In the genomic region with DNA sequence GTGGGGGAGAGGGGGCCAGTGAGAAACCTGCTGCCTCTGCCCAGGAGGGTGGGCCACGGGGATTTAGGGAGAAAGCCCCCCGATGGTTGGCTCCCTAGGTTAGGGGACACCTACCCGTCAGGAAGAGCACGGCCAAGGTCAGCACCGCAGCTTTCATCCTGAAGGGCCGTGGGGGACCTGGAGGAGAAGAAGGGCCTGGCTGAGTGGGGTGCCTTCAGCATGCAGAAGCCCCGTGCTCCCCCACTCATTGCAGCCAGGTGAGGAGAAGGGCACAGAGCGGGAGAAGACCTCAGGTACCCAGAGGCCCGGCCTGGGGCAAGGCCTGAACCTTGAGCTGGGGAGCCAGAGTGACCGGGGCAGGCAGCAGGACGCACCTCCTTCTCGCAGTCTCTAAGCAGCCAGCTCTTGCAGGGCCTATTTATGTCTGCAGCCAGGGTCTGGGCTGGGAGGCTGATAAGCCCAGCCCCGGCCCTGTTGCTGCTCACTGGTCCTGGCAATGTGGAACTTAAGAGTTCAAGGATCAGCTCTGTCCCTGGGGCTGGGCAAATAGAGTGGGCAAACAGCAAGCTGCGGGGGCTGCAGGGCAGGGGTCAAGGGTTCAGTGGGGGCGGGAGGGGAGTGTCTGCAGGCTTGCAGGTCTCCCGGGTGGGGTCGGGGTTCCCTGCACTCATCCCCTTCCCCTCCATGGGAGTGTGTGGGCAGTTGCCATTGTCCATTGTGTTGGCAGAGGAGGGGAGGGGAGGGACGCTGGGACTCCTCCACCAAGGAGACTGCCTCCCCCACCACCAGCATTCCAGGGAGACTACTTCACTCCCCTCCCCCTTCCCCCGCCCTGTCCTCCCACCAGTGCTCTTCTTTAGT, we compare ENCODE assay signal across 1 cellular context.
TF ChIP-seq lines count a peak whose summit lies in the region.

A gene (minus strand): TSS at position 392 of the 861 bp plus-strand sequence. CDS start 235 bp downstream, at position 157.

TF ChIP-seq in HepG2, 621 proteins besides CTCF, POLR2A, EP300 and RAD21 (continued from another document and continues in another):
- TF ChIP-seq GABPB1 (CRISPR knock-in tag; IDR thresholded peaks at IDR 0.05) (peak; percentile 69), SP140L (CRISPR knock-in tag; IDR thresholded peaks at IDR 0.05; ENCODE audit: borderline replicate concordance) (no peak), ZNF451 (CRISPR knock-in tag; IDR thresholded peaks at IDR 0.05) (0 out of 2 replicates have a peak, but pooled peaks have one; percentile 41), NRL (CRISPR knock-in tag; IDR thresholded peaks at IDR 0.05; ENCODE audit: borderline replicate concordance) (peak; percentile 80), ZMYM4 (CRISPR knock-in tag; IDR thresholded peaks at IDR 0.05) (peak; percentile 79), NFE2 (CRISPR knock-in tag; IDR thresholded peaks at IDR 0.05) (no peak), ZNF776 (CRISPR knock-in tag; IDR thresholded peaks at IDR 0.05) (0 out of 2 replicates have a peak, but pooled peaks have one; percentile 61), ESRRA (CRISPR knock-in tag; IDR thresholded peaks at IDR 0.05; ENCODE audit: low read depth) (peak; percentile 82), ZNF678 (CRISPR knock-in tag; IDR thresholded peaks at IDR 0.05) (no peak), ZFY (CRISPR knock-in tag; IDR thresholded peaks at IDR 0.05) (peak; percentile 98), TRIM24 (CRISPR knock-in tag; IDR thresholded peaks at IDR 0.05) (no peak), ZNF33A (CRISPR knock-in tag; IDR thresholded peaks at IDR 0.05; ENCODE audit: borderline replicate concordance) (no peak), TSC22D2 (CRISPR knock-in tag; IDR thresholded peaks at IDR 0.05; ENCODE audit: borderline replicate concordance) (peak; percentile 84), GATAD1 (CRISPR knock-in tag; IDR thresholded peaks at IDR 0.05) (peak; percentile 56), CHCHD3 (CRISPR knock-in tag; IDR thresholded peaks at IDR 0.05) (peak; percentile 85; the same call in 1 of the 2 replicates), ZNF296 (CRISPR knock-in tag; conservative IDR thresholded peaks at IDR 0.05) (0 out of 2 replicates have a peak, but pooled peaks have one; percentile 1), SMC3 (IDR thresholded peaks at IDR 0.05; ENCODE audit: low read length) (no peak), ZNF317 (CRISPR knock-in tag; IDR thresholded peaks at IDR 0.05) (peak; percentile 86)
- TF ChIP-seq, protein P1, sequence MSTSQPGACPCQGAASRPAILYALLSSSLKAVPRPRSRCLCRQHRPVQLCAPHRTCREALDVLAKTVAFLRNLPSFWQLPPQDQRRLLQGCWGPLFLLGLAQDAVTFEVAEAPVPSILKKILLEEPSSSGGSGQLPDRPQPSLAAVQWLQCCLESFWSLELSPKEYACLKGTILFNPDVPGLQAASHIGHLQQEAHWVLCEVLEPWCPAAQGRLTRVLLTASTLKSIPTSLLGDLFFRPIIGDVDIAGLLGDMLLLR (CRISPR knock-in tag; IDR thresholded peaks at IDR 0.05), result 0 out of 2 replicates have a peak, but pooled peaks have one; percentile 32
- TF ChIP-seq, protein P2, sequence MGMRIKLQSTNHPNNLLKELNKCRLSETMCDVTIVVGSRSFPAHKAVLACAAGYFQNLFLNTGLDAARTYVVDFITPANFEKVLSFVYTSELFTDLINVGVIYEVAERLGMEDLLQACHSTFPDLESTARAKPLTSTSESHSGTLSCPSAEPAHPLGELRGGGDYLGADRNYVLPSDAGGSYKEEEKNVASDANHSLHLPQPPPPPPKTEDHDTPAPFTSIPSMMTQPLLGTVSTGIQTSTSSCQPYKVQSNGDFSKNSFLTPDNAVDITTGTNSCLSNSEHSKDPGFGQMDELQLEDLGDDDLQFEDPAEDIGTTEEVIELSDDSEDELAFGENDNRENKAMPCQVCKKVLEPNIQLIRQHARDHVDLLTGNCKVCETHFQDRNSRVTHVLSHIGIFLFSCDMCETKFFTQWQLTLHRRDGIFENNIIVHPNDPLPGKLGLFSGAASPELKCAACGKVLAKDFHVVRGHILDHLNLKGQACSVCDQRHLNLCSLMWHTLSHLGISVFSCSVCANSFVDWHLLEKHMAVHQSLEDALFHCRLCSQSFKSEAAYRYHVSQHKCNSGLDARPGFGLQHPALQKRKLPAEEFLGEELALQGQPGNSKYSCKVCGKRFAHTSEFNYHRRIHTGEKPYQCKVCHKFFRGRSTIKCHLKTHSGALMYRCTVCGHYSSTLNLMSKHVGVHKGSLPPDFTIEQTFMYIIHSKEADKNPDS (CRISPR knock-in tag; IDR thresholded peaks at IDR 0.05), result peak; percentile 82; the same call in 1 of the 2 replicates
- TF ChIP-seq, protein P3, sequence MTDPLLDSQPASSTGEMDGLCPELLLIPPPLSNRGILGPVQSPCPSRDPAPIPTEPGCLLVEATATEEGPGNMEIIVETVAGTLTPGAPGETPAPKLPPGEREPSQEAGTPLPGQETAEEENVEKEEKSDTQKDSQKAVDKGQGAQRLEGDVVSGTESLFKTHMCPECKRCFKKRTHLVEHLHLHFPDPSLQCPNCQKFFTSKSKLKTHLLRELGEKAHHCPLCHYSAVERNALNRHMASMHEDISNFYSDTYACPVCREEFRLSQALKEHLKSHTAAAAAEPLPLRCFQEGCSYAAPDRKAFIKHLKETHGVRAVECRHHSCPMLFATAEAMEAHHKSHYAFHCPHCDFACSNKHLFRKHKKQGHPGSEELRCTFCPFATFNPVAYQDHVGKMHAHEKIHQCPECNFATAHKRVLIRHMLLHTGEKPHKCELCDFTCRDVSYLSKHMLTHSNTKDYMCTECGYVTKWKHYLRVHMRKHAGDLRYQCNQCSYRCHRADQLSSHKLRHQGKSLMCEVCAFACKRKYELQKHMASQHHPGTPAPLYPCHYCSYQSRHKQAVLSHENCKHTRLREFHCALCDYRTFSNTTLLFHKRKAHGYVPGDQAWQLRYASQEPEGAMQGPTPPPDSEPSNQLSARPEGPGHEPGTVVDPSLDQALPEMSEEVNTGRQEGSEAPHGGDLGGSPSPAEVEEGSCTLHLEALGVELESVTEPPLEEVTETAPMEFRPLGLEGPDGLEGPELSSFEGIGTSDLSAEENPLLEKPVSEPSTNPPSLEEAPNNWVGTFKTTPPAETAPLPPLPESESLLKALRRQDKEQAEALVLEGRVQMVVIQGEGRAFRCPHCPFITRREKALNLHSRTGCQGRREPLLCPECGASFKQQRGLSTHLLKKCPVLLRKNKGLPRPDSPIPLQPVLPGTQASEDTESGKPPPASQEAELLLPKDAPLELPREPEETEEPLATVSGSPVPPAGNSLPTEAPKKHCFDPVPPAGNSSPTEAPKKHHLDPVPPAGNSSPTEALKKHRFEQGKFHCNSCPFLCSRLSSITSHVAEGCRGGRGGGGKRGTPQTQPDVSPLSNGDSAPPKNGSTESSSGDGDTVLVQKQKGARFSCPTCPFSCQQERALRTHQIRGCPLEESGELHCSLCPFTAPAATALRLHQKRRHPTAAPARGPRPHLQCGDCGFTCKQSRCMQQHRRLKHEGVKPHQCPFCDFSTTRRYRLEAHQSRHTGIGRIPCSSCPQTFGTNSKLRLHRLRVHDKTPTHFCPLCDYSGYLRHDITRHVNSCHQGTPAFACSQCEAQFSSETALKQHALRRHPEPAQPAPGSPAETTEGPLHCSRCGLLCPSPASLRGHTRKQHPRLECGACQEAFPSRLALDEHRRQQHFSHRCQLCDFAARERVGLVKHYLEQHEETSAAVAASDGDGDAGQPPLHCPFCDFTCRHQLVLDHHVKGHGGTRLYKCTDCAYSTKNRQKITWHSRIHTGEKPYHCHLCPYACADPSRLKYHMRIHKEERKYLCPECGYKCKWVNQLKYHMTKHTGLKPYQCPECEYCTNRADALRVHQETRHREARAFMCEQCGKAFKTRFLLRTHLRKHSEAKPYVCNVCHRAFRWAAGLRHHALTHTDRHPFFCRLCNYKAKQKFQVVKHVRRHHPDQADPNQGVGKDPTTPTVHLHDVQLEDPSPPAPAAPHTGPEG (CRISPR knock-in tag; IDR thresholded peaks at IDR 0.05), result no peak; the same call in none of the 2 replicates
- TF ChIP-seq, protein P4, sequence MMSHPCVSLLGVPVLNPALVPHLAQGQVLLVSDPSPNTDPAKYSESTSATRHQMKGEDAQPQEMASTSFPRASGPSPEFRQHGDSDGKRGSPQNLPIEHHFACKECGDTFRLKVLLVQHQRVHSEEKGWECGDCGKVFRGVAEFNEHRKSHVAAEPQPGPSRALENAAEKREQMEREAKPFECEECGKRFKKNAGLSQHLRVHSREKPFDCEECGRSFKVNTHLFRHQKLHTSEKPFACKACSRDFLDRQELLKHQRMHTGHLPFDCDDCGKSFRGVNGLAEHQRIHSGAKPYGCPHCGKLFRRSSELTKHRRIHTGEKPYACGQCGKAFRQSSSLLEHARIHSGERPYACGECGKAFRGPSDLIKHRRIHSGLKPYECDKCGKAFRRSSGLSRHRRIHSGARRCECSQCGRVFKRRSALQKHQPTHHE (CRISPR knock-in tag; IDR thresholded peaks at IDR 0.05; ENCODE audit: borderline replicate concordance), result peak; percentile 90
- TF ChIP-seq, protein P5, sequence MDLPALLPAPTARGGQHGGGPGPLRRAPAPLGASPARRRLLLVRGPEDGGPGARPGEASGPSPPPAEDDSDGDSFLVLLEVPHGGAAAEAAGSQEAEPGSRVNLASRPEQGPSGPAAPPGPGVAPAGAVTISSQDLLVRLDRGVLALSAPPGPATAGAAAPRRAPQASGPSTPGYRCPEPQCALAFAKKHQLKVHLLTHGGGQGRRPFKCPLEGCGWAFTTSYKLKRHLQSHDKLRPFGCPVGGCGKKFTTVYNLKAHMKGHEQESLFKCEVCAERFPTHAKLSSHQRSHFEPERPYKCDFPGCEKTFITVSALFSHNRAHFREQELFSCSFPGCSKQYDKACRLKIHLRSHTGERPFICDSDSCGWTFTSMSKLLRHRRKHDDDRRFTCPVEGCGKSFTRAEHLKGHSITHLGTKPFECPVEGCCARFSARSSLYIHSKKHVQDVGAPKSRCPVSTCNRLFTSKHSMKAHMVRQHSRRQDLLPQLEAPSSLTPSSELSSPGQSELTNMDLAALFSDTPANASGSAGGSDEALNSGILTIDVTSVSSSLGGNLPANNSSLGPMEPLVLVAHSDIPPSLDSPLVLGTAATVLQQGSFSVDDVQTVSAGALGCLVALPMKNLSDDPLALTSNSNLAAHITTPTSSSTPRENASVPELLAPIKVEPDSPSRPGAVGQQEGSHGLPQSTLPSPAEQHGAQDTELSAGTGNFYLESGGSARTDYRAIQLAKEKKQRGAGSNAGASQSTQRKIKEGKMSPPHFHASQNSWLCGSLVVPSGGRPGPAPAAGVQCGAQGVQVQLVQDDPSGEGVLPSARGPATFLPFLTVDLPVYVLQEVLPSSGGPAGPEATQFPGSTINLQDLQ (CRISPR knock-in tag; IDR thresholded peaks at IDR 0.05), result no peak
- TF ChIP-seq, protein P6, sequence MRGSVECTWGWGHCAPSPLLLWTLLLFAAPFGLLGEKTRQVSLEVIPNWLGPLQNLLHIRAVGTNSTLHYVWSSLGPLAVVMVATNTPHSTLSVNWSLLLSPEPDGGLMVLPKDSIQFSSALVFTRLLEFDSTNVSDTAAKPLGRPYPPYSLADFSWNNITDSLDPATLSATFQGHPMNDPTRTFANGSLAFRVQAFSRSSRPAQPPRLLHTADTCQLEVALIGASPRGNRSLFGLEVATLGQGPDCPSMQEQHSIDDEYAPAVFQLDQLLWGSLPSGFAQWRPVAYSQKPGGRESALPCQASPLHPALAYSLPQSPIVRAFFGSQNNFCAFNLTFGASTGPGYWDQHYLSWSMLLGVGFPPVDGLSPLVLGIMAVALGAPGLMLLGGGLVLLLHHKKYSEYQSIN (CRISPR knock-in tag; IDR thresholded peaks at IDR 0.05; ENCODE audit: borderline replicate concordance), result no peak
- TF ChIP-seq, protein P7, sequence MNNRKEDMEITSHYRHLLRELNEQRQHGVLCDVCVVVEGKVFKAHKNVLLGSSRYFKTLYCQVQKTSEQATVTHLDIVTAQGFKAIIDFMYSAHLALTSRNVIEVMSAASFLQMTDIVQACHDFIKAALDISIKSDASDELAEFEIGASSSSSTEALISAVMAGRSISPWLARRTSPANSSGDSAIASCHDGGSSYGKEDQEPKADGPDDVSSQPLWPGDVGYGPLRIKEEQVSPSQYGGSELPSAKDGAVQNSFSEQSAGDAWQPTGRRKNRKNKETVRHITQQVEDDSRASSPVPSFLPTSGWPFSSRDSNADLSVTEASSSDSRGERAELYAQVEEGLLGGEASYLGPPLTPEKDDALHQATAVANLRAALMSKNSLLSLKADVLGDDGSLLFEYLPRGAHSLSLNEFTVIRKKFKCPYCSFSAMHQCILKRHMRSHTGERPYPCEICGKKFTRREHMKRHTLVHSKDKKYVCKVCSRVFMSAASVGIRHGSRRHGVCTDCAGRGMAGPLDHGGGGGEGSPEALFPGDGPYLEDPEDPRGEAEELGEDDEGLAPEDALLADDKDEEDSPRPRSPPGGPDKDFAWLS (CRISPR knock-in tag; IDR thresholded peaks at IDR 0.05; ENCODE audit: borderline replicate concordance), result no peak; the same call in 1 of the 2 replicates
- TF ChIP-seq, protein P8, sequence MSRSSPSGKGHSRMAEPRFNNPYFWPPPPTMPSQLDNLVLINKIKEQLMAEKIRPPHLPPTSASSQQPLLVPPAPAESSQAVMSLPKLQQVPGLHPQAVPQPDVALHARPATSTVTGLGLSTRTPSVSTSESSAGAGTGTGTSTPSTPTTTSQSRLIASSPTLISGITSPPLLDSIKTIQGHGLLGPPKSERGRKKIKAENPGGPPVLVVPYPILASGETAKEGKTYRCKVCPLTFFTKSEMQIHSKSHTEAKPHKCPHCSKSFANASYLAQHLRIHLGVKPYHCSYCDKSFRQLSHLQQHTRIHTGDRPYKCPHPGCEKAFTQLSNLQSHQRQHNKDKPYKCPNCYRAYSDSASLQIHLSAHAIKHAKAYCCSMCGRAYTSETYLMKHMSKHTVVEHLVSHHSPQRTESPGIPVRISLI (CRISPR knock-in tag; IDR thresholded peaks at IDR 0.05; ENCODE audit: borderline replicate concordance), result no peak
- TF ChIP-seq, protein P9, sequence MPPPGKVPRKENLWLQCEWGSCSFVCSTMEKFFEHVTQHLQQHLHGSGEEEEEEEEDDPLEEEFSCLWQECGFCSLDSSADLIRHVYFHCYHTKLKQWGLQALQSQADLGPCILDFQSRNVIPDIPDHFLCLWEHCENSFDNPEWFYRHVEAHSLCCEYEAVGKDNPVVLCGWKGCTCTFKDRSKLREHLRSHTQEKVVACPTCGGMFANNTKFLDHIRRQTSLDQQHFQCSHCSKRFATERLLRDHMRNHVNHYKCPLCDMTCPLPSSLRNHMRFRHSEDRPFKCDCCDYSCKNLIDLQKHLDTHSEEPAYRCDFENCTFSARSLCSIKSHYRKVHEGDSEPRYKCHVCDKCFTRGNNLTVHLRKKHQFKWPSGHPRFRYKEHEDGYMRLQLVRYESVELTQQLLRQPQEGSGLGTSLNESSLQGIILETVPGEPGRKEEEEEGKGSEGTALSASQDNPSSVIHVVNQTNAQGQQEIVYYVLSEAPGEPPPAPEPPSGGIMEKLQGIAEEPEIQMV (CRISPR knock-in tag; IDR thresholded peaks at IDR 0.05; ENCODE audit: low read depth), result peak; percentile 27; the same call in 1 of the 2 replicates
